In genomic region chr9:34653131-34653530, GRCh38 we compare ENCODE assay signal across 1 cellular context.
TF ChIP-seq lines count a peak whose summit lies in the region.

No MANE protein-coding gene starts in this region.

TF ChIP-seq in HEK293T, 16 proteins besides CTCF, POLR2A, EP300 and RAD21 (continued from another document):
- TF ChIP-seq SUZ12 (IDR thresholded peaks at IDR 0.05) (no peak), ARNT (IDR thresholded peaks at IDR 0.05) (no peak), FOXK2 (IDR thresholded peaks at IDR 0.05) (no peak)
